8 cellular contexts compared by ENCODE assay signal in the genomic region with DNA sequence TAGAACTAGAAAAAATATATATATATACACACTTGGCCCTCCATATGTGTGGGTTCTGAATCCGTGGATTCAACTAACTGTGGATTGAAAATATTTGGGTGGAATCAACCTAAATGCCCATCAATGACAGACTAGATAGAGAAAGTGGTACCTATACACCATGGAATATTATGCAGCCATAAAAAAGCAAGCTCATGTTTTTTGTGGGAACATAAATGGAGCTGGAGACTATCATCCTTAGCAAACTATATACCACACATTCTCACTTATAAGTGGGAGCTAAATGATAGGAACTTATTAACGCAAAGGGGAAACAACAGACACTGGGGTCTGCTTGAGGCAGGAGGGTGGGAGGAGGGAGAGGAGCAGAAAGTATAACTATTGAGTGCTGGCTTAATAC. TPM values are rescaled to one million over a fixed set of nuclear protein-coding genes. Genes with fewer than 3 reads are reported as not detected.
"Had no signal": no experiment of that assay in that cellular context is flagged by ENCODE, and none has a peak within 500 bp of the region (broad histone marks: within the 10 kb centered on the region; RNA-seq: fewer than 3 reads in every experiment).

No MANE protein-coding gene starts in this region.

- ATAC-seq: GM12878 had no signal

- FAIRE-seq: GM12878, GM12891, GM12892, GM18507, GM19239 had no signal

- DNase-seq: GDM1, GF-D8 had no signal

- H3K4me3 ChIP-seq: GM12878 had no signal

RNA-seq across cellular contexts. Expression of a gene that starts 28.0 kb away (rescaled TPM):
- total RNA-seq: G401, GM12878 had no signal
- polyA plus RNA-seq: GM12878 had no signal

RNA-seq across cellular contexts. Expression of a gene that starts 36.1 kb away (rescaled TPM):
- total RNA-seq: G401, GM12878 had no signal

RNA-seq across cellular contexts. Expression of a gene that starts 37.6 kb away (rescaled TPM):
- total RNA-seq: G401 had no signal
- polyA plus RNA-seq: GM12878 had no signal
